Comparison of ENCODE assay signal across 15 cellular contexts in the genomic region with DNA sequence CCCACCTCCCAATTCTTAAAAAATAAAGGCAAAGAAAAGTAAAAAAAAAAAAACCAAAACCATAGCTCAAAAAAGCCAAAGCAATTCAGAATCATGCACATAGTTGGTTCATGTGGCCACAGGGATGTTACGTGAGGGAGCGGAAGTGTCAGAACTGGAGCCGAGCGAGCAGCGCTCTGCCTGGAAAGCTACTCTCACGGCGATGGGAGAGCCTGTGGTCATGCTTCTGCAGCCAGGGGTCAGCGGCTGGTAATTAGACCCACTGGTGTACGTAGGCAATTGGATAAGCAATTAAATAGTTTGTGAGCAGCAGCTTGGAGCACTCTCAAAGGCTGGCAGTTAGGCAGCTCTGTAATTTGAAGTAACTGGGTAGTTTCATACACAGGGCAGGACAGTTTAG. TPM values are rescaled to one million over a fixed set of nuclear protein-coding genes. Genes with fewer than 3 reads are reported as not detected.
DNase-seq lines count a peak whose midpoint lies in the region; ATAC-seq and TF ChIP-seq lines count a peak whose summit lies in the region.
"Had no signal": no experiment of that assay in that cellular context is flagged by ENCODE, and none has a peak within 500 bp of the region (broad histone marks: within the 10 kb centered on the region; RNA-seq: fewer than 3 reads in every experiment).

No MANE protein-coding gene starts in this region.

- no peak for TF ChIP-seq CTCF in IMR-90 (conservative IDR thresholded peaks at IDR 0.05; ENCODE audit: low read depth, low read length)
- TF ChIP-seq CTCF in astrocyte of the spinal cord (IDR thresholded peaks at IDR 0.05; ENCODE audit: low read depth, low read length): no peak
- no peak for TF ChIP-seq CTCF in smooth muscle cell (IDR thresholded peaks at IDR 0.05; ENCODE audit: borderline replicate concordance, insufficient read depth, poor library complexity, severe bottlenecking)
- no peak for TF ChIP-seq CTCF in OCI-LY7 (conservative IDR thresholded peaks at IDR 0.05; ENCODE audit: low read length)

- no TSS peak for BruUV-seq in IMR-90 (replicated peaks; lab: Mats Ljungman, UMichigan)
- BruUV-seq in OCI-LY7 (replicated peaks; lab: Mats Ljungman, UMichigan): no TSS peak

- TF ChIP-seq RAD21 in IMR-90 (IDR thresholded peaks at IDR 0.05; ENCODE audit: low read length): no peak

- H3K4me3 ChIP-seq in IMR-90 (ENCODE audit: insufficient read depth, low read depth, low read length) (no peak overlapping the region), astrocyte of the spinal cord (ENCODE audit: low read depth, low read length) (no peak overlapping the region), smooth muscle cell (peak overlapping the region; percentile 3), OCI-LY7 (ENCODE audit: low read depth, low read length, poor library complexity, severe bottlenecking) (no peak overlapping the region)
- H3K4me3 ChIP-seq: right atrium auricular region, stomach had no signal

- H3K23ac ChIP-seq in IMR-90 (ENCODE audit: low read depth, low read length): peak overlapping the region; percentile 3; the same call in 1 of the 2 replicates

- in situ Hi-C loops in IMR-90 (cut with MboI; ENCODE audit: low sequenced_read_pairs) (no loop called here), astrocyte of the spinal cord (cut with HindIII; ENCODE audit: low sequenced_read_pairs) (no loop called here)

- peak; percentile 82 for DNase-seq in IMR-90
- peak; percentile 45 for DNase-seq in astrocyte of the spinal cord (ENCODE audit: low read depth, low spot score)
- DNase-seq in kidney glomerular epithelial cell (lab: John Stamatoyannopoulos, UW): peak; percentile 83
- no peak for DNase-seq in smooth muscle cell (lab: John Stamatoyannopoulos, UW; ENCODE audit: unreplicated experiment)
- DNase-seq in MV-4-11 (lab: John Stamatoyannopoulos, UW): no peak
- no peak for DNase-seq in OCI-LY7 (ENCODE audit: low spot score)
- DNase-seq in HuH-7.5 (ENCODE audit: low spot score): no peak
- no peak for DNase-seq in left colon
- DNase-seq: activated CD4-positive, alpha-beta T cell treated with anti-CD3 and anti-CD28 coated beads, Interleukin-2, amount 50 U/mL, for 1 hour; activated T-cell treated with anti-CD3 and anti-CD28 coated beads, Interleukin-2, amount 50 U/mL, for 72 hours; CD8-positive, alpha-beta memory T cell; GOT3; stomach; T-helper 2 cell had no signal

- H3K79me1 ChIP-seq in IMR-90 (ENCODE audit: low read depth in 1 of 2, low read length in 2 of 2): peaks cover 30 to 54% of the 10 kb centered on the region in 2 experiments

- H2BK5ac ChIP-seq in IMR-90 (ENCODE audit: low read depth, low read length, poor library complexity, severe bottlenecking): no peak overlapping the region

- H3K9me1 ChIP-seq in IMR-90 (ENCODE audit: insufficient read depth, low read length): peaks cover 8% of the 10 kb centered on the region

- H3K36me3 ChIP-seq in IMR-90 (ENCODE audit: control insufficient read depth, insufficient read depth, low read length) (peaks cover 2% of the 10 kb centered on the region; the same call in 1 of the 2 replicates), smooth muscle cell (ENCODE audit: low read depth) (no peaks in the 10 kb centered on the region), OCI-LY7 (ENCODE audit: insufficient read depth, low read length) (no peaks in the 10 kb centered on the region)
- H3K36me3 ChIP-seq: right atrium auricular region, stomach had no signal

- CTCF ChIA-PET in IMR-90 (lab: Yijun Ruan, JAX): interaction anchor here (0.6 kb wide), 1 partner anchor 302 kb away, joined by 3 read pairs; no protein-coding TSS in a partner anchor
- CTCF ChIA-PET in OCI-LY7 (lab: Charles Lee; ENCODE audit: unreplicated experiment): no interaction called here

- H3K14ac ChIP-seq in IMR-90 (replicated peaks; ENCODE audit: low read depth, low read length): peak overlapping the region; percentile 23; the same call in 1 of the 2 replicates

- H2AFZ ChIP-seq in IMR-90 (replicated peaks; ENCODE audit: low read length, poor library complexity) (no peak overlapping the region), smooth muscle cell (ENCODE audit: low read depth) (no peak overlapping the region), OCI-LY7 (ENCODE audit: low read length) (no peak overlapping the region)

- H2AK5ac ChIP-seq in IMR-90 (ENCODE audit: low read depth, low read length): no peak overlapping the region

- no peaks in the 10 kb centered on the region for H3F3A ChIP-seq in smooth muscle cell (ENCODE audit: low read depth)

- POLR2A ChIA-PET in IMR-90 (lab: Charles Lee; ENCODE audit: unreplicated experiment): interaction anchor here (0.6 kb wide), 1 partner anchor 56 kb away, joined by 7 read pairs; no protein-coding TSS in a partner anchor
- POLR2A ChIA-PET in OCI-LY7 (lab: Charles Lee): interaction anchor here (0.6 to 1.3 kb wide), 6 partner anchors 10 to 1958 kb away, joined by 3 to 4 read pairs (median 4); no protein-coding TSS in a partner anchor

- H3K27me3 ChIP-seq in IMR-90 (ENCODE audit: control insufficient read depth, insufficient read depth, low read length) (no peaks in the 10 kb centered on the region), smooth muscle cell (ENCODE audit: low read depth) (no peaks in the 10 kb centered on the region)
- H3K27me3 ChIP-seq: right atrium auricular region, stomach had no signal

- ATAC-seq in IMR-90 (ENCODE audit: low read depth) (peak; percentile 79), left colon (no peak)
- ATAC-seq: activated T-cell treated with anti-CD3 and anti-CD28 coated beads, Interleukin-2, amount 50 U/mL, for 72 hours had no signal

- H3K9me3 ChIP-seq in IMR-90 (ENCODE audit: control insufficient read depth, insufficient read depth, low read length): no peaks in the 10 kb centered on the region
- no peaks in the 10 kb centered on the region for H3K9me3 ChIP-seq in smooth muscle cell (replicated peaks; ENCODE audit: low read depth)
- H3K9me3 ChIP-seq in OCI-LY7 (ENCODE audit: low read length): no peaks in the 10 kb centered on the region
- H3K9me3 ChIP-seq: right atrium auricular region, stomach had no signal

- H3K4me1 ChIP-seq in IMR-90 (ENCODE audit: control insufficient read depth, insufficient read depth, low read length) (peaks cover 2% of the 10 kb centered on the region), smooth muscle cell (ENCODE audit: low read depth) (no peaks in the 10 kb centered on the region), OCI-LY7 (ENCODE audit: insufficient read depth, low read length, poor library complexity, severe bottlenecking) (no peaks in the 10 kb centered on the region)
- H3K4me1 ChIP-seq: right atrium auricular region, stomach had no signal

- H2BK120ac ChIP-seq in IMR-90 (ENCODE audit: low read depth, low read length): peak overlapping the region; percentile 12; the same call in 1 of the 2 replicates

- 0 out of 4 replicates have a peak overlapping the region, but pooled peaks of 1 of the 2 experiments have one; percentile 14 for H4K8ac ChIP-seq in IMR-90 (ENCODE audit: low read depth in 2 of 2, low read length in 2 of 2)

- dilution Hi-C loops in IMR-90 (cut with HindIII; ENCODE audit: low sequenced_read_pairs, unreplicated experiment): no loop called here

- intact Hi-C loops in IMR-90 (cut with micrococcal nuclease): no loop called here
- intact Hi-C loops in OCI-LY7 (cut with micrococcal nuclease; ENCODE audit: unreplicated experiment): no loop called here
- intact Hi-C loops in left colon (cut with DNase I, micrococcal nuclease): no loop called here

- no peak overlapping the region for H3K56ac ChIP-seq in IMR-90 (ENCODE audit: extremely low read depth, insufficient read depth, low read length)

- H3K4me2 ChIP-seq in IMR-90 (ENCODE audit: low read depth, low read length): peak overlapping the region; percentile 37
- no peak overlapping the region for H3K4me2 ChIP-seq in smooth muscle cell
- H3K4me2 ChIP-seq in OCI-LY7 (ENCODE audit: low read length): no peak overlapping the region

- H3K18ac ChIP-seq in IMR-90 (ENCODE audit: low read depth, low read length): no peak overlapping the region

- H3K27ac ChIP-seq in IMR-90 (ENCODE audit: insufficient read depth, low read length) (no peak overlapping the region), smooth muscle cell (ENCODE audit: low read depth) (no peak overlapping the region), OCI-LY7 (ENCODE audit: low read depth, low read length, poor library complexity, severe bottlenecking) (no peak overlapping the region)
- H3K27ac ChIP-seq: right atrium auricular region, stomach had no signal

- H2AK9ac ChIP-seq in IMR-90 (replicated peaks; ENCODE audit: low read depth, low read length, poor library complexity): no peak overlapping the region

- WGBS in IMR-90 (ENCODE audit: extremely low coverage in 2 of 2, insufficient read length in 1 of 2), 2 experiments: 33% methylated on average over 2 of the region's 9 CpGs; no CpG with 5 or more reads in 1 of the 2 experiments
- 68% methylated on average over 9 of the region's 9 CpGs for WGBS in smooth muscle cell (ENCODE audit: low lambda C conversion rate)

- TF ChIP-seq POLR2A in IMR-90 (IDR thresholded peaks at IDR 0.05; ENCODE audit: low read depth, low read length): no peak

- H4K5ac ChIP-seq in IMR-90 (ENCODE audit: low read depth, low read length): no peak overlapping the region

- H4K20me1 ChIP-seq in IMR-90 (ENCODE audit: insufficient read depth, low read length) (no peaks in the 10 kb centered on the region), smooth muscle cell (ENCODE audit: low read depth) (no peaks in the 10 kb centered on the region), OCI-LY7 (ENCODE audit: insufficient read depth, low read length) (no peaks in the 10 kb centered on the region)

- no peaks in the 10 kb centered on the region for H3K79me2 ChIP-seq in smooth muscle cell (ENCODE audit: low read depth)
- H3K79me2 ChIP-seq in OCI-LY7 (ENCODE audit: insufficient read depth, low read depth, low read length): no peaks in the 10 kb centered on the region

- H2BK20ac ChIP-seq in IMR-90 (ENCODE audit: low read depth, low read length): no peak overlapping the region

- no peak overlapping the region for H2BK15ac ChIP-seq in IMR-90 (ENCODE audit: low read depth, low read length)

- H4K91ac ChIP-seq in IMR-90 (ENCODE audit: insufficient read depth, low read depth, low read length): no peak overlapping the region

- no peak overlapping the region for H3K4ac ChIP-seq in IMR-90 (ENCODE audit: low read depth, low read length)

- H3K9me2 ChIP-seq in OCI-LY7 (ENCODE audit: insufficient read depth, low read length): no peaks in the 10 kb centered on the region

- H3K9ac ChIP-seq in IMR-90 (ENCODE audit: low read depth, low read length): no peak overlapping the region
- H3K9ac ChIP-seq in smooth muscle cell (ENCODE audit: low read depth): no peak overlapping the region

TF ChIP-seq in IMR-90, 13 proteins besides CTCF, POLR2A, EP300 and RAD21 (continues in another document):
- TF ChIP-seq MAZ (IDR thresholded peaks at IDR 0.05; ENCODE audit: borderline replicate concordance, low read depth, low read length): no peak
- no peak for TF ChIP-seq MAFK (IDR thresholded peaks at IDR 0.05; ENCODE audit: low read depth, low read length)

RNA-seq across cellular contexts. Expression of a gene that starts 58.1 kb away (rescaled TPM):
- 65.1 and 97.8 TPM in 2 replicates for total RNA-seq in IMR-90 (2012; rRNA removed)
- polyA plus RNA-seq in IMR-90 (2012; rRNA removed): 25.4 and 33.7 TPM in 2 replicates
- polyA plus RNA-seq in IMR-90 (2012; cell fraction: cytosol; rRNA removed): 5.9 and 21.2 TPM in 2 replicates
- polyA plus RNA-seq in IMR-90 (2012; cell fraction: nucleus; rRNA removed; ENCODE audit: low replicate concordance): 2.9 and 21.1 TPM in 2 replicates
- total RNA-seq in smooth muscle cell: 0.81 and 12.5 TPM in 2 replicates
- polyA plus RNA-seq in smooth muscle cell: 0.06 and 0.32 TPM in 2 replicates
- not detected in 2 replicates for total RNA-seq in OCI-LY7 (2014; rRNA removed; shearing (Covaris generic))
- not detected in 2 replicates for total RNA-seq in OCI-LY7 (2022)
- total RNA-seq in left colon: 1 to 10 TPM; 3.9 to 5.7 TPM
- total RNA-seq: activated T-cell treated with anti-CD3 and anti-CD28 coated beads, Interleukin-2, amount 50 U/mL, for 72 hours; CD8-positive, alpha-beta memory T cell had no signal
- polyA plus RNA-seq: CD8-positive, alpha-beta memory T cell had no signal

Comparison
In these comparisons a context has a peak if more than half of its experiments do, and no peak if none do; other contexts are left out.
1. DNase-seq: peak in IMR-90 (single experiment), astrocyte of the spinal cord (single experiment) and kidney glomerular epithelial cell (single experiment); none in smooth muscle cell (single experiment), MV-4-11 (single experiment), OCI-LY7 (single experiment), HuH-7.5 (single experiment) and left colon (0 of 2).